9 cellular contexts compared by ENCODE assay signal in the genomic region with DNA sequence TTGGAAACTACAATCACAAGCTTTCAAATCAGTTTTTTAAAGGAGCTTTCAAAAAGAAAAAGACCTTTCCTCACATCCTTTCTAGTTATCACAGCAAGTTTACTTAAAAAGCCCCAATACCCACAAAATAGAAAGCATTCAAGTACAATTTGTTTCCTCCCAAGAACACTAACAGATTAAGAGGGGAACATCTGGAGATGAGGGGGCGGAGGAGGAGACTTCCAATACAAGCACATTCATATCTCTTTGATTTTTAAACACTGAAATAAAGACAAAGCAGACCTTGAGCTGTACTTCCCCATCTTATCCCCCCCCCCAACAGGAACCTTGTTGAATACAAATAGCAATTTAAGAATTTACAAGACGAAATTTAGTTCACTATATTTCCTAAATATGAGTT. TPM values are rescaled to one million over a fixed set of nuclear protein-coding genes. Genes with fewer than 3 reads are reported as not detected.
DNase-seq lines count a peak whose midpoint lies in the region; ATAC-seq and TF ChIP-seq lines count a peak whose summit lies in the region.
"Had no signal": no experiment of that assay in that cellular context is flagged by ENCODE, and none has a peak within 500 bp of the region (broad histone marks: within the 10 kb centered on the region; RNA-seq: fewer than 3 reads in every experiment).

No MANE protein-coding gene starts in this region.

- H3K9me3 Mint-ChIP-seq in activated CD4-positive, alpha-beta memory T cell treated with anti-CD3 and anti-CD28 coated beads for 36 hours = no peaks in the 10 kb centered on the region

- DNase-seq in NOMO-1 treated with DMSO at 0.1 percent for 48 hours (lab: John Stamatoyannopoulos, UW; ENCODE audit: unreplicated experiment) = peak; percentile 25
- DNase-seq in NOMO-1 treated with dmso at 0.1 percent for 144 hours (lab: John Stamatoyannopoulos, UW; ENCODE audit: unreplicated experiment) = no peak
- no peak for DNase-seq in activated CD4-positive, alpha-beta memory T cell treated with anti-CD3 and anti-CD28 coated beads for 36 hours
- no peak for DNase-seq in stomach
- no peak for DNase-seq in GM10266 (ENCODE audit: extremely low spot score)
- no peak for DNase-seq in G401 (ENCODE audit: low spot score)
- DNase-seq: cerebellar nuclear complex had no signal

- CTCF ChIA-PET in activated CD4-positive, alpha-beta memory T cell treated with anti-CD3 and anti-CD28 coated beads for 36 hours (lab: Charles Lee) = interaction anchor here (0.7 to 3.5 kb wide), 6 partner anchors 21 to 232 kb away, joined by 3 to 42 read pairs (median 3); no protein-coding TSS in a partner anchor

- H3K36me3 ChIP-seq in stomach = peaks cover 0 to 10% (median 8%) of the 10 kb centered on the region in 4 donors

- H3K4me3 ChIP-seq in iPS-11a (ENCODE audit: low read depth, low read length) (peak overlapping the region; percentile 95), stomach (peak overlapping the region; percentile 71 to 97 (median 86))

- TF ChIP-seq EP300 in stomach (IDR thresholded peaks at IDR 0.05) = no peak

- in situ Hi-C loops in G401 (cut with HindIII; ENCODE audit: low sequenced_read_pairs) = no loop called here

- H3K27ac Mint-ChIP-seq in activated CD4-positive, alpha-beta memory T cell treated with anti-CD3 and anti-CD28 coated beads for 36 hours = peak overlapping the region; percentile 100

- H3K4me1 Mint-ChIP-seq in activated CD4-positive, alpha-beta memory T cell treated with anti-CD3 and anti-CD28 coated beads for 36 hours (ENCODE audit: low read depth) = peaks cover 43% of the 10 kb centered on the region

- no peaks in the 10 kb centered on the region for H3K9me3 ChIP-seq in stomach

- TF ChIP-seq CTCF in stomach (IDR thresholded peaks at IDR 0.05) (no peak), GM10266 (IDR thresholded peaks at IDR 0.05; ENCODE audit: control insufficient read depth, insufficient read depth, low read depth, missing control alignments) (no peak)

- peak overlapping the region in 4 of 5 donors; percentile 95 to 99 (median 98) for H3K27ac ChIP-seq in stomach

- H3K4me3 Mint-ChIP-seq in activated CD4-positive, alpha-beta memory T cell treated with anti-CD3 and anti-CD28 coated beads for 36 hours = peak overlapping the region; percentile 99

- peaks cover 54 to 68% (median 63%) of the 10 kb centered on the region in 4 donors for H3K4me1 ChIP-seq in stomach

- no peak for TF ChIP-seq POLR2A in stomach (IDR thresholded peaks at IDR 0.05)

- no peaks in the 10 kb centered on the region for H3K27me3 ChIP-seq in stomach

- peaks cover 37% of the 10 kb centered on the region for H3K36me3 Mint-ChIP-seq in activated CD4-positive, alpha-beta memory T cell treated with anti-CD3 and anti-CD28 coated beads for 36 hours

- H3K27me3 Mint-ChIP-seq in activated CD4-positive, alpha-beta memory T cell treated with anti-CD3 and anti-CD28 coated beads for 36 hours = no peaks in the 10 kb centered on the region

- intact Hi-C loops in activated CD4-positive, alpha-beta memory T cell treated with anti-CD3 and anti-CD28 coated beads for 36 hours (cut with micrococcal nuclease) = loop anchor here (2.0 kb wide), 2 partner anchors 17 to 59 kb away; a partner anchor contains a TSS
- intact Hi-C loops in stomach (cut with DNase I; ENCODE audit: low total_unique reads) = no loop called here

- no peak for ATAC-seq in GM21619 (IDR thresholded peaks at IDR 0.05; ENCODE audit: unreplicated experiment)

- POLR2A ChIA-PET in activated CD4-positive, alpha-beta memory T cell treated with anti-CD3 and anti-CD28 coated beads for 36 hours (lab: Charles Lee) = interaction anchor here (1.2 to 2.0 kb wide), 2 partner anchors 32 to 319 kb away, joined by 3 to 9 read pairs; no protein-coding TSS in a partner anchor

- 2 to 8% (median 6%) methylated on average over 2 of the region's 2 CpGs for WGBS in stomach, 5 donors

RNA-seq across cellular contexts. Expression of a gene that starts 2.0 kb away (rescaled TPM):
- 100 to 1,000 TPM; 505 to 509 TPM for total RNA-seq in activated CD4-positive, alpha-beta memory T cell treated with anti-CD3 and anti-CD28 coated beads for 36 hours
- 1,000 to 10,000 TPM in 2 of 5 donors, 100 to 1,000 TPM in 3; 335 to 1,151 (median 362) TPM for total RNA-seq in stomach
- 100 to 1,000 TPM; 219 to 323 (median 254) TPM for polyA plus RNA-seq in stomach
- total RNA-seq in G401 (2014; rRNA removed; shearing (Covaris generic)) = 293 and 311 TPM in 2 replicates

RNA-seq across cellular contexts. Expression of a gene that starts 58.0 kb away (rescaled TPM):
- total RNA-seq in activated CD4-positive, alpha-beta memory T cell treated with anti-CD3 and anti-CD28 coated beads for 36 hours = 10 to 100 TPM; 14.1 to 17.8 TPM
- 10 to 100 TPM; 18.2 to 87.5 (median 53.5) TPM for total RNA-seq in stomach
- 10 to 100 TPM; 18.0 to 40.5 (median 32.9) TPM for polyA plus RNA-seq in stomach
- 62.8 and 92.7 TPM in 2 replicates for total RNA-seq in G401 (2014; rRNA removed; shearing (Covaris generic))
